1 cellular context compared by ENCODE assay signal in the genomic region with DNA sequence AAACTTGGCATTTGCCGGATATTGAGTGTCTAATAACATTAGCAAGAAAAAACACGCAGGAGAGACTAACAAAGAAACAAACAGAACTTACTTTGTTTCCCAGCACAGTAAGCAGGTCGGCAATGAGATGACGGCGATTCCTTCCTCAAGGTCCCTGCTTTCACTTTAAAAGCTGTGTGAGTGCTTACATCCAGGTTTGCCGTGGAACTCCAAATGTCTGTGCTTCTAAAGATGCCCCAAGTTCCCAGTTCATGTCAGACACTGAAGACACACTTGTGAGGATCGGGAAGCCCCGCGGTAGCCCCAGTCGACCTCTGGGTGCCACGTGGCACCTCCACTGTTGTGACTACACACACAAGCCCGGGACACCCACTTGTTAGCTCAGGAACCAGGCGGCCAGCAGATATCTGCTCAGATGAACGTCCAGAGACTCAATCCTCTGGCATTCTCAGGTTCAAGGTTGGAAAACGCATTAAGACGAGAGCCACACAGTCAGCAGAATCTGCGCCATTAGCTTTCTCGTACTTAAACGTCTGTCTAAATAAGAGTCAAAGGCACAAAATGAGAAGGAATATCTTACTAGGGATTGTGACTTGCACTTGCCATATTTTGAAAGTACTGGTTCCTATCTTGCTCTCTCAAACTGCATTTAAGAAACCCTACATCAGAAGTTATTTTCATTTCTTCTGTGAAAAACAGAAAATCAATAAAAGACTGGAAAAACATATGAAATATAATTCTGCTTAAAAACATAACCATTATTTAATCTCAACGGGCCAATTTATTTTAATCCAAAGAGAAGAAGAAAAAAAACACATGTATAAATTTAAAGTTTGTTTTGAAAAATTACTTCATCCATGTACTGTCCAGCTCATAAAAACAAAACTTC.
TF ChIP-seq lines count a peak whose summit lies in the region.

No MANE protein-coding gene starts in this region.

TF ChIP-seq in HepG2, 621 proteins besides CTCF, POLR2A, EP300 and RAD21 (continued from another document and continues in another):
- TF ChIP-seq, protein P1, sequence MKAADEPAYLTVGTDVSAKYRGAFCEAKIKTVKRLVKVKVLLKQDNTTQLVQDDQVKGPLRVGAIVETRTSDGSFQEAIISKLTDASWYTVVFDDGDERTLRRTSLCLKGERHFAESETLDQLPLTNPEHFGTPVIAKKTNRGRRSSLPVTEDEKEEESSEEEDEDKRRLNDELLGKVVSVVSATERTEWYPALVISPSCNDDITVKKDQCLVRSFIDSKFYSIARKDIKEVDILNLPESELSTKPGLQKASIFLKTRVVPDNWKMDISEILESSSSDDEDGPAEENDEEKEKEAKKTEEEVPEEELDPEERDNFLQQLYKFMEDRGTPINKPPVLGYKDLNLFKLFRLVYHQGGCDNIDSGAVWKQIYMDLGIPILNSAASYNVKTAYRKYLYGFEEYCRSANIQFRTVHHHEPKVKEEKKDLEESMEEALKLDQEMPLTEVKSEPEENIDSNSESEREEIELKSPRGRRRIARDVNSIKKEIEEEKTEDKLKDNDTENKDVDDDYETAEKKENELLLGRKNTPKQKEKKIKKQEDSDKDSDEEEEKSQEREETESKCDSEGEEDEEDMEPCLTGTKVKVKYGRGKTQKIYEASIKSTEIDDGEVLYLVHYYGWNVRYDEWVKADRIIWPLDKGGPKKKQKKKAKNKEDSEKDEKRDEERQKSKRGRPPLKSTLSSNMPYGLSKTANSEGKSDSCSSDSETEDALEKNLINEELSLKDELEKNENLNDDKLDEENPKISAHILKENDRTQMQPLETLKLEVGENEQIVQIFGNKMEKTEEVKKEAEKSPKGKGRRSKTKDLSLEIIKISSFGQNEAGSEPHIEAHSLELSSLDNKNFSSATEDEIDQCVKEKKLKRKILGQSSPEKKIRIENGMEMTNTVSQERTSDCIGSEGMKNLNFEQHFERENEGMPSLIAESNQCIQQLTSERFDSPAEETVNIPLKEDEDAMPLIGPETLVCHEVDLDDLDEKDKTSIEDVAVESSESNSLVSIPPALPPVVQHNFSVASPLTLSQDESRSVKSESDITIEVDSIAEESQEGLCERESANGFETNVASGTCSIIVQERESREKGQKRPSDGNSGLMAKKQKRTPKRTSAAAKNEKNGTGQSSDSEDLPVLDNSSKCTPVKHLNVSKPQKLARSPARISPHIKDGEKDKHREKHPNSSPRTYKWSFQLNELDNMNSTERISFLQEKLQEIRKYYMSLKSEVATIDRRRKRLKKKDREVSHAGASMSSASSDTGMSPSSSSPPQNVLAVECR (CRISPR knock-in tag; IDR thresholded peaks at IDR 0.05; ENCODE audit: borderline replicate concordance): peak; percentile 68
- TF ChIP-seq, protein P2, sequence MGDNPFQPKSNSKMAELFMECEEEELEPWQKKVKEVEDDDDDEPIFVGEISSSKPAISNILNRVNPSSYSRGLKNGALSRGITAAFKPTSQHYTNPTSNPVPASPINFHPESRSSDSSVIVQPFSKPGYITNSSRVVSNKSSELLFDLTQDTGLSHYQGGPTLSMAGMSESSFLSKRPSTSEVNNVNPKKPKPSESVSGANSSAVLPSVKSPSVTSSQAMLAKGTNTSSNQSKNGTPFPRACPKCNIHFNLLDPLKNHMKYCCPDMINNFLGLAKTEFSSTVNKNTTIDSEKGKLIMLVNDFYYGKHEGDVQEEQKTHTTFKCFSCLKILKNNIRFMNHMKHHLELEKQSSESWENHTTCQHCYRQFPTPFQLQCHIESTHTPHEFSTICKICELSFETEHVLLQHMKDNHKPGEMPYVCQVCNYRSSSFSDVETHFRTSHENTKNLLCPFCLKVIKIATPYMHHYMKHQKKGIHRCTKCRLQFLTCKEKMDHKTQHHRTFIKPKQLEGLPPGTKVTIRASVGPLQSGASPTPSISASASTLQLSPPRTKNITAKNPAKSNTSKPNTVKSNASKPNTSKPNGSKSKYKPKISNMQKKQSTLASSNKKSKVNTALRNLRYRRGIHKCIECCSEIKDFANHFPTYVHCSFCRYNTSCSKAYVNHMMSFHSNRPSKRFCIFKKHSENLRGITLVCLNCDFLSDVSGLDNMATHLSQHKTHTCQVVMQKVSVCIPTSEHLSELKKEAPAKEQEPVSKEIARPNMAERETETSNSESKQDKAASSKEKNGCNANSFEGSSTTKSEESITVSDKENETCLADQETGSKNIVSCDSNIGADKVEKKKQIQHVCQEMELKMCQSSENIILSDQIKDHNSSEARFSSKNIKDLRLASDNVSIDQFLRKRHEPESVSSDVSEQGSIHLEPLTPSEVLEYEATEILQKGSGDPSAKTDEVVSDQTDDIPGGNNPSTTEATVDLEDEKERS (CRISPR knock-in tag; IDR thresholded peaks at IDR 0.05): 0 out of 2 replicates have a peak, but pooled peaks have one; percentile 15
- TF ChIP-seq GFI1 (CRISPR knock-in tag; IDR thresholded peaks at IDR 0.05; ENCODE audit: borderline replicate concordance): no peak
- TF ChIP-seq, protein P3, sequence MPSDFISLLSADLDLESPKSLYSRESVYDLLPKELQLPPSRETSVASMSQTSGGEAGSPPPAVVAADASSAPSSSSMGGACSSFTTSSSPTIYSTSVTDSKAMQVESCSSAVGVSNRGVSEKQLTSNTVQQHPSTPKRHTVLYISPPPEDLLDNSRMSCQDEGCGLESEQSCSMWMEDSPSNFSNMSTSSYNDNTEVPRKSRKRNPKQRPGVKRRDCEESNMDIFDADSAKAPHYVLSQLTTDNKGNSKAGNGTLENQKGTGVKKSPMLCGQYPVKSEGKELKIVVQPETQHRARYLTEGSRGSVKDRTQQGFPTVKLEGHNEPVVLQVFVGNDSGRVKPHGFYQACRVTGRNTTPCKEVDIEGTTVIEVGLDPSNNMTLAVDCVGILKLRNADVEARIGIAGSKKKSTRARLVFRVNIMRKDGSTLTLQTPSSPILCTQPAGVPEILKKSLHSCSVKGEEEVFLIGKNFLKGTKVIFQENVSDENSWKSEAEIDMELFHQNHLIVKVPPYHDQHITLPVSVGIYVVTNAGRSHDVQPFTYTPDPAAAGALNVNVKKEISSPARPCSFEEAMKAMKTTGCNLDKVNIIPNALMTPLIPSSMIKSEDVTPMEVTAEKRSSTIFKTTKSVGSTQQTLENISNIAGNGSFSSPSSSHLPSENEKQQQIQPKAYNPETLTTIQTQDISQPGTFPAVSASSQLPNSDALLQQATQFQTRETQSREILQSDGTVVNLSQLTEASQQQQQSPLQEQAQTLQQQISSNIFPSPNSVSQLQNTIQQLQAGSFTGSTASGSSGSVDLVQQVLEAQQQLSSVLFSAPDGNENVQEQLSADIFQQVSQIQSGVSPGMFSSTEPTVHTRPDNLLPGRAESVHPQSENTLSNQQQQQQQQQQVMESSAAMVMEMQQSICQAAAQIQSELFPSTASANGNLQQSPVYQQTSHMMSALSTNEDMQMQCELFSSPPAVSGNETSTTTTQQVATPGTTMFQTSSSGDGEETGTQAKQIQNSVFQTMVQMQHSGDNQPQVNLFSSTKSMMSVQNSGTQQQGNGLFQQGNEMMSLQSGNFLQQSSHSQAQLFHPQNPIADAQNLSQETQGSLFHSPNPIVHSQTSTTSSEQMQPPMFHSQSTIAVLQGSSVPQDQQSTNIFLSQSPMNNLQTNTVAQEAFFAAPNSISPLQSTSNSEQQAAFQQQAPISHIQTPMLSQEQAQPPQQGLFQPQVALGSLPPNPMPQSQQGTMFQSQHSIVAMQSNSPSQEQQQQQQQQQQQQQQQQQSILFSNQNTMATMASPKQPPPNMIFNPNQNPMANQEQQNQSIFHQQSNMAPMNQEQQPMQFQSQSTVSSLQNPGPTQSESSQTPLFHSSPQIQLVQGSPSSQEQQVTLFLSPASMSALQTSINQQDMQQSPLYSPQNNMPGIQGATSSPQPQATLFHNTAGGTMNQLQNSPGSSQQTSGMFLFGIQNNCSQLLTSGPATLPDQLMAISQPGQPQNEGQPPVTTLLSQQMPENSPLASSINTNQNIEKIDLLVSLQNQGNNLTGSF (CRISPR knock-in tag; IDR thresholded peaks at IDR 0.05): no peak
- peak; percentile 57 for TF ChIP-seq POLR2AphosphoS5 (IDR thresholded peaks at IDR 0.05; ENCODE audit: low read depth, low read length)
- TF ChIP-seq, protein P4, sequence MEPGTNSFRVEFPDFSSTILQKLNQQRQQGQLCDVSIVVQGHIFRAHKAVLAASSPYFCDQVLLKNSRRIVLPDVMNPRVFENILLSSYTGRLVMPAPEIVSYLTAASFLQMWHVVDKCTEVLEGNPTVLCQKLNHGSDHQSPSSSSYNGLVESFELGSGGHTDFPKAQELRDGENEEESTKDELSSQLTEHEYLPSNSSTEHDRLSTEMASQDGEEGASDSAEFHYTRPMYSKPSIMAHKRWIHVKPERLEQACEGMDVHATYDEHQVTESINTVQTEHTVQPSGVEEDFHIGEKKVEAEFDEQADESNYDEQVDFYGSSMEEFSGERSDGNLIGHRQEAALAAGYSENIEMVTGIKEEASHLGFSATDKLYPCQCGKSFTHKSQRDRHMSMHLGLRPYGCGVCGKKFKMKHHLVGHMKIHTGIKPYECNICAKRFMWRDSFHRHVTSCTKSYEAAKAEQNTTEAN (CRISPR knock-in tag; conservative IDR thresholded peaks at IDR 0.05): peak; percentile 36; the same call in 1 of the 2 replicates
- TF ChIP-seq BRD4 (CRISPR knock-in tag; IDR thresholded peaks at IDR 0.05): no peak
- TF ChIP-seq SOX13 (IDR thresholded peaks at IDR 0.05): no peak
- peak in 1 of 2 experiments; percentile 28; a peak in 1 of 4 replicates for TF ChIP-seq SOX13 (CRISPR knock-in tag; conservative IDR thresholded peaks at IDR 0.05 in 1 of 2, IDR thresholded peaks at IDR 0.05 in 1 of 2)
- TF ChIP-seq ZNF776 (CRISPR knock-in tag; IDR thresholded peaks at IDR 0.05): 0 out of 2 replicates have a peak, but pooled peaks have one; percentile 31
- TF ChIP-seq ZNF841 (CRISPR knock-in tag; IDR thresholded peaks at IDR 0.05; ENCODE audit: borderline replicate concordance): no peak
- no peak for TF ChIP-seq ZNF777 (CRISPR knock-in tag; IDR thresholded peaks at IDR 0.05)
- 0 out of 2 replicates have a peak, but pooled peaks have one; percentile 43 for TF ChIP-seq ZNF34 (CRISPR knock-in tag; IDR thresholded peaks at IDR 0.05; ENCODE audit: borderline replicate concordance)
- TF ChIP-seq, protein P5, sequence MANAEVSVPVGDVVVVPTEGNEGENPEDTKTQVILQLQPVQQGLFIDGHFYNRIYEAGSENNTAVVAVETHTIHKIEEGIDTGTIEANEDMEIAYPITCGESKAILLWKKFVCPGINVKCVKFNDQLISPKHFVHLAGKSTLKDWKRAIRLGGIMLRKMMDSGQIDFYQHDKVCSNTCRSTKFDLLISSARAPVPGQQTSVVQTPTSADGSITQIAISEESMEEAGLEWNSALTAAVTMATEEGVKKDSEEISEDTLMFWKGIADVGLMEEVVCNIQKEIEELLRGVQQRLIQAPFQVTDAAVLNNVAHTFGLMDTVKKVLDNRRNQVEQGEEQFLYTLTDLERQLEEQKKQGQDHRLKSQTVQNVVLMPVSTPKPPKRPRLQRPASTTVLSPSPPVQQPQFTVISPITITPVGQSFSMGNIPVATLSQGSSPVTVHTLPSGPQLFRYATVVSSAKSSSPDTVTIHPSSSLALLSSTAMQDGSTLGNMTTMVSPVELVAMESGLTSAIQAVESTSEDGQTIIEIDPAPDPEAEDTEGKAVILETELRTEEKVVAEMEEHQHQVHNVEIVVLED (CRISPR knock-in tag; IDR thresholded peaks at IDR 0.05; ENCODE audit: borderline replicate concordance): peak; percentile 40; the same call in 1 of the 2 replicates
- TF ChIP-seq, protein P6, sequence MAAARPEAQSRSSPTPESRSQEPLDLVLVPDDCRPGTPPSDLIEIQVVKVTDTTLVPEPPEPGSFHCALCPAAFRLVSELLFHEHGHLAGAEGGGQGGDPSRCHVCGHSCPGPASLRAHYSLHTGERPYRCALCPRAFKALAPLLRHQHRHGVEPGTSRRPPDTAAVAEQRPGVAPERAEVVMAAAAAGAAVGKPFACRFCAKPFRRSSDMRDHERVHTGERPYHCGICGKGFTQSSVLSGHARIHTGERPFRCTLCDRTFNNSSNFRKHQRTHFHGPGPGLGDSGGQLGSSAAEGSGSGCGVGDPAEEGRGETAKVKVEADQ (CRISPR knock-in tag; IDR thresholded peaks at IDR 0.05; ENCODE audit: borderline replicate concordance): no peak
- TF ChIP-seq, protein P7, sequence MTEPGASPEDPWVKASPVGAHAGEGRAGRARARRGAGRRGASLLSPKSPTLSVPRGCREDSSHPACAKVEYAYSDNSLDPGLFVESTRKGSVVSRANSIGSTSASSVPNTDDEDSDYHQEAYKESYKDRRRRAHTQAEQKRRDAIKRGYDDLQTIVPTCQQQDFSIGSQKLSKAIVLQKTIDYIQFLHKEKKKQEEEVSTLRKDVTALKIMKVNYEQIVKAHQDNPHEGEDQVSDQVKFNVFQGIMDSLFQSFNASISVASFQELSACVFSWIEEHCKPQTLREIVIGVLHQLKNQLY (CRISPR knock-in tag; IDR thresholded peaks at IDR 0.05): 0 out of 2 replicates have a peak, but pooled peaks have one; percentile 29
- TF ChIP-seq ARNTL (CRISPR knock-in tag; IDR thresholded peaks at IDR 0.05): 0 out of 2 replicates have a peak, but pooled peaks have one; percentile 27
- TF ChIP-seq, protein P8, sequence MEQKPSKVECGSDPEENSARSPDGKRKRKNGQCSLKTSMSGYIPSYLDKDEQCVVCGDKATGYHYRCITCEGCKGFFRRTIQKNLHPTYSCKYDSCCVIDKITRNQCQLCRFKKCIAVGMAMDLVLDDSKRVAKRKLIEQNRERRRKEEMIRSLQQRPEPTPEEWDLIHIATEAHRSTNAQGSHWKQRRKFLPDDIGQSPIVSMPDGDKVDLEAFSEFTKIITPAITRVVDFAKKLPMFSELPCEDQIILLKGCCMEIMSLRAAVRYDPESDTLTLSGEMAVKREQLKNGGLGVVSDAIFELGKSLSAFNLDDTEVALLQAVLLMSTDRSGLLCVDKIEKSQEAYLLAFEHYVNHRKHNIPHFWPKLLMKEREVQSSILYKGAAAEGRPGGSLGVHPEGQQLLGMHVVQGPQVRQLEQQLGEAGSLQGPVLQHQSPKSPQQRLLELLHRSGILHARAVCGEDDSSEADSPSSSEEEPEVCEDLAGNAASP (CRISPR knock-in tag; IDR thresholded peaks at IDR 0.05; ENCODE audit: borderline replicate concordance): peak; percentile 91; the same call in 1 of the 2 replicates
- TF ChIP-seq NR2C2 (CRISPR knock-in tag; IDR thresholded peaks at IDR 0.05; ENCODE audit: borderline replicate concordance): 0 out of 2 replicates have a peak, but pooled peaks have one; percentile 5
- peak; percentile 55 for TF ChIP-seq RARA (CRISPR knock-in tag; IDR thresholded peaks at IDR 0.05)
- TF ChIP-seq, protein P9, sequence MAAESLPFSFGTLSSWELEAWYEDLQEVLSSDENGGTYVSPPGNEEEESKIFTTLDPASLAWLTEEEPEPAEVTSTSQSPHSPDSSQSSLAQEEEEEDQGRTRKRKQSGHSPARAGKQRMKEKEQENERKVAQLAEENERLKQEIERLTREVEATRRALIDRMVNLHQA (CRISPR knock-in tag; IDR thresholded peaks at IDR 0.05): no peak
- peak; percentile 61 for TF ChIP-seq MAFF (IDR thresholded peaks at IDR 0.05; ENCODE audit: low read depth, low read length)
- peak; percentile 62; the same call in 1 of the 2 replicates for TF ChIP-seq RXRB (CRISPR knock-in tag; IDR thresholded peaks at IDR 0.05; ENCODE audit: borderline replicate concordance)
- peak; percentile 27; the same call in 1 of the 2 replicates for TF ChIP-seq KMT2B (CRISPR knock-in tag; IDR thresholded peaks at IDR 0.05)
- TF ChIP-seq BCL6 (CRISPR knock-in tag; IDR thresholded peaks at IDR 0.05): peak; percentile 22; the same call in 1 of the 2 replicates
- TF ChIP-seq, protein P10, sequence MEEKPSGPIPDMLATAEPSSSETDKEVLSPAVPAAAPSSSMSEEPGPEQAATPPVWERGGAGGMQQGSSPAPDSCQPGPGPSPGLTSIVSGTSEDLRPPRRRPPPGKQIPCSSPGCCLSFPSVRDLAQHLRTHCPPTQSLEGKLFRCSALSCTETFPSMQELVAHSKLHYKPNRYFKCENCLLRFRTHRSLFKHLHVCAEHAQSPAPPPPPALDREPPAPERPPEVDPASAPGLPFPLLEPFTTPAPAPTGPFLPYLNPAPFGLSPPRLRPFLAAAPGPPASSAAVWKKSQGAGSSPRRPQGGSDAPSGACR (CRISPR knock-in tag; IDR thresholded peaks at IDR 0.05): peak; percentile 57; the same call in 1 of the 2 replicates
- TF ChIP-seq KMT2A (CRISPR knock-in tag; IDR thresholded peaks at IDR 0.05): peak; percentile 52; the same call in 1 of the 2 replicates
